In the genomic region with DNA sequence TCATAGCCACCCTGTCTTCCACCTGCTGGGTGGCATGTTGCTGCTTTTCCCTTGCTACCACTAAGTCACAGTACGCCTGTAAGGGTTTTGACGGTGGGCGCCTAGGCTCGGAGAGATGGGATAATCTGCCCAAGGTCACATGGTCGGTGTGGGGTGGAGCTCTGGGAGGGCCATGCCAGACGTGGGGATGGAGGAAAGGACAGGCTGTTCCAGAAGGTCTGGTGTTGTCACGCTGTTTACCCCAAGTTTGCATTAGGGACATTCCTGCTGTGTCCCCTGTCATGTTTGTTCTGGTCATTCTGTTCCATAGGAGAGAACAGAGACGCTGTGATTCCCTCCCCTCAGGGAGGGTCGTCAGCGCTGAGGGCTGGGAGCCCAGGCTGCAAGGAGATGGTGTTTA, we compare ENCODE assay signal across 24 cellular contexts. TPM values are rescaled to one million over a fixed set of nuclear protein-coding genes. Genes with fewer than 3 reads are reported as not detected.
DNase-seq lines count a peak whose midpoint lies in the region; TF ChIP-seq lines count a peak whose summit lies in the region.
"Had no signal": no experiment of that assay in that cellular context is flagged by ENCODE, and none has a peak within 500 bp of the region (broad histone marks: within the 10 kb centered on the region; RNA-seq: fewer than 3 reads in every experiment).

No MANE protein-coding gene starts in this region.

- H3K4me2 ChIP-seq in BLaER1 (peak overlapping the region; percentile 27; the same call in 1 of the 2 replicates), parathyroid adenoma (ENCODE audit: low read length) (no peak overlapping the region)
- H3K4me2 ChIP-seq: smooth muscle cell had no signal

- H3K4me1 ChIP-seq in BLaER1 (peaks cover 59% of the 10 kb centered on the region), right atrium auricular region (peaks cover 0 to 31% of the 10 kb centered on the region in 2 donors), parathyroid adenoma (peaks cover 9% of the 10 kb centered on the region)

- H3K9ac ChIP-seq in BLaER1: no peak overlapping the region
- H3K9ac ChIP-seq in parathyroid adenoma: no peak overlapping the region

- H3K4me3 ChIP-seq in BLaER1 (no peak overlapping the region), right atrium auricular region (no peak overlapping the region), parathyroid adenoma (ENCODE audit: low read depth, low read length) (no peak overlapping the region)
- H3K4me3 ChIP-seq: smooth muscle cell had no signal

- H3K36me3 ChIP-seq in BLaER1 (no peaks in the 10 kb centered on the region), right atrium auricular region (peaks cover 49% of the 10 kb centered on the region), parathyroid adenoma (ENCODE audit: control insufficient read depth, insufficient read depth, low read length) (no peaks in the 10 kb centered on the region)

- H3K79me2 ChIP-seq in parathyroid adenoma: no peaks in the 10 kb centered on the region

- H3K9me3 ChIP-seq in BLaER1 (no peaks in the 10 kb centered on the region), right atrium auricular region (no peaks in the 10 kb centered on the region), parathyroid adenoma (ENCODE audit: control insufficient read depth, low read length) (no peaks in the 10 kb centered on the region)

- no peaks in the 10 kb centered on the region for H3K27me3 ChIP-seq in BLaER1
- H3K27me3 ChIP-seq in right atrium auricular region: no peaks in the 10 kb centered on the region
- H3K27me3 ChIP-seq in parathyroid adenoma (ENCODE audit: control insufficient read depth, insufficient read depth, low read length): no peaks in the 10 kb centered on the region

- H3K27ac ChIP-seq in BLaER1 (no peak overlapping the region), VCaP (peak overlapping the region; percentile 98), right atrium auricular region (peak overlapping the region; percentile 71 to 77), parathyroid adenoma (no peak overlapping the region)
- H3K27ac ChIP-seq: RWPE1 had no signal

- TF ChIP-seq CTCF in VCaP (conservative IDR thresholded peaks at IDR 0.05) (no peak), right atrium auricular region (IDR thresholded peaks at IDR 0.05) (no peak), parathyroid adenoma (IDR thresholded peaks at IDR 0.05) (no peak)

- H2AFZ ChIP-seq in parathyroid adenoma: peak overlapping the region; percentile 82

- no peaks in the 10 kb centered on the region for H4K20me1 ChIP-seq in BLaER1

- DNase-seq in right atrium auricular region (ENCODE audit: low spot score) (no peak), NCI-H146 treated with DMSO at 0.1 percent for 48 hours (lab: John Stamatoyannopoulos, UW; ENCODE audit: unreplicated experiment) (no peak), T-helper 2 cell (no peak), medulla oblongata (ENCODE audit: extremely low spot score) (no peak), NCI-H526 (lab: John Stamatoyannopoulos, UW) (no peak)
- DNase-seq: ACHN; central memory CD4-positive, alpha-beta T cell; dermis blood vessel endothelial cell; EL; HCEC 1CT; Kasumi-1; left colon; natural killer cell; NCI-H187; NCI-H2171 treated with DMSO at 0.1 percent for 48 hours; stimulated activated CD4-positive, alpha-beta T cell treated with anti-CD3 and anti-CD28 coated beads, Interleukin-2, amount 100 ng/mL, for 24 hours; T-helper 9 cell had no signal

RNA-seq across cellular contexts. Expression of a gene that starts 16.1 kb away (rescaled TPM):
- total RNA-seq in right atrium auricular region: 10 to 100 TPM; 17.3 to 29.9 TPM
- total RNA-seq: activated T-helper 2 cell treated with anti-CD3 and anti-CD28 coated beads, Interferon-gamma antibody, Interleukin-2, Interleukin-4, amounts not matched to agents 10 μg/mL and 5 μg/mL and 100 μg/mL, durations not matched to agents 14 hours and 24 hours and 36 hours; natural killer cell; temporal lobe had no signal

RNA-seq across cellular contexts. Expression of a gene that starts 19.1 kb away (rescaled TPM):
- 100 to 1,000 TPM in 1 of 2 donors, 10 to 100 TPM in 1; 69.1 to 143 TPM for total RNA-seq in right atrium auricular region

RNA-seq across cellular contexts. Expression of a gene that starts 58.3 kb away (rescaled TPM):
- total RNA-seq in right atrium auricular region: 10 to 100 TPM; 25.9 to 28.1 TPM

Comparison
In these comparisons a context has a peak if more than half of its experiments do, and no peak if none do; other contexts are left out.
1. H3K27ac ChIP-seq: peak in VCaP (single experiment) and right atrium auricular region (2 of 2); none in BLaER1 (single experiment) and parathyroid adenoma (single experiment).